ENCODE assay signal across 1 cellular context in the genomic region with DNA sequence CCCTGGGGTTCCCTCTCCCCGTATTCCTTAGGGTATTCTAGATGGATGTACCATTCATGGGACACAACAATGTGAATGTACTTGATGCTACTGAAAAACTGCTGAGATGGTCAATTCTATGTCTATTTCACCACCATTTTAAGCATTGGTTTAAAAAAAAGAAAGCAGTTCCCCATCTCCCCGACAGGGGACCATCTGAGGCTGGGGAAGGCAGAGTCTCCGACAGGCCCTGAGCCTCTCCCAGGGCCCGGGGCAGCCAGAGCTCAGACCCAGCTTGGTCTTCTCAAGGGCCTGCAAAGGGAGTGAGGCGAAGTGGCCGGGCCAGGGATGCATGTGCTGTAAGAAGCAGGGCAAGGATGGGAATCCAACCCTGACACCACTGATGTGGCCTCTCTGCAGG.
TF ChIP-seq lines count a peak whose summit lies in the region.

No MANE protein-coding gene starts in this region.

TF ChIP-seq in HEK293T, 16 proteins besides CTCF, POLR2A, EP300 and RAD21 (continued from another document):
- TF ChIP-seq FOXA1 (IDR thresholded peaks at IDR 0.05) (no peak), FOXM1 (IDR thresholded peaks at IDR 0.05; ENCODE audit: borderline replicate concordance) (no peak), BHLHE40 (IDR thresholded peaks at IDR 0.05; ENCODE audit: borderline replicate concordance) (no peak), CTBP1 (IDR thresholded peaks at IDR 0.05; ENCODE audit: borderline replicate concordance) (no peak), NFRKB (IDR thresholded peaks at IDR 0.05) (no peak), ELF4 (IDR thresholded peaks at IDR 0.05) (no peak), SUZ12 (IDR thresholded peaks at IDR 0.05) (no peak)
